Comparison of ENCODE assay signal across 8 cellular contexts in genomic region chr21:39348040-39348354, GRCh38. TPM values are rescaled to one million over a fixed set of nuclear protein-coding genes. Genes with fewer than 3 reads are reported as not detected.
DNase-seq lines count a peak whose midpoint lies in the region; ATAC-seq and TF ChIP-seq lines count a peak whose summit lies in the region.

No MANE protein-coding gene starts in this region.

- peaks cover 0 to 8% (median 7%) of the 10 kb centered on the region in 5 experiments for H3K9me3 Mint-ChIP-seq in brain

- peak; percentile 30 for DNase-seq in GM12864 (ENCODE audit: low read depth)
- DNase-seq in mesendoderm, result no peak
- no peak for DNase-seq in NCI-H69 (lab: John Stamatoyannopoulos, UW)
- no peak for DNase-seq in UCSD-AML1 (lab: John Stamatoyannopoulos, UW; ENCODE audit: unreplicated experiment)
- DNase-seq in NK-92 (lab: John Stamatoyannopoulos, UW; ENCODE audit: unreplicated experiment), result no peak

- no peak overlapping the region for H2BK15ac ChIP-seq in mesendoderm (replicated peaks; ENCODE audit: low read depth)

- peak overlapping the region; percentile 91 for H2BK120ac ChIP-seq in mesendoderm (ENCODE audit: low read depth, low read length)

- no peak overlapping the region for H2BK5ac ChIP-seq in mesendoderm (ENCODE audit: low read length)

- H3K9ac ChIP-seq in HUES48 (ENCODE audit: low read depth, low read length) (peak overlapping the region; percentile 95), mesendoderm (ENCODE audit: low read length) (peak overlapping the region; percentile 99)

- H3K4ac ChIP-seq in mesendoderm (ENCODE audit: low read depth, low read length), result peak overlapping the region; percentile 95

- H3K23ac ChIP-seq in mesendoderm (ENCODE audit: low read length), result peak overlapping the region; percentile 85

- H3K9me3 ChIP-seq in HUES48 (ENCODE audit: control insufficient read depth, insufficient read depth, low read length), result no peaks in the 10 kb centered on the region

- H3K27ac ChIP-seq in HUES48 (ENCODE audit: low read depth, low read length) (peak overlapping the region; percentile 98), mesendoderm (ENCODE audit: low read depth, low read length) (peak overlapping the region; percentile 100)

- H3K27me3 ChIP-seq in HUES48 (ENCODE audit: control insufficient read depth, insufficient read depth, low read length) (no peaks in the 10 kb centered on the region), mesendoderm (ENCODE audit: insufficient read depth, low read length, poor library complexity) (no peaks in the 10 kb centered on the region)

- H3K79me2 ChIP-seq in mesendoderm (ENCODE audit: control insufficient read depth, insufficient read depth, low read length), result peaks cover 28% of the 10 kb centered on the region

- no peak for ATAC-seq in HG02840 (IDR thresholded peaks at IDR 0.05; ENCODE audit: low FRiP score, unreplicated experiment)

- H4K5ac ChIP-seq in mesendoderm (ENCODE audit: low read length), result no peak overlapping the region

- no peak overlapping the region for H4K8ac ChIP-seq in mesendoderm (ENCODE audit: low read depth, low read length)

- H3K4me1 ChIP-seq in HUES48 (ENCODE audit: control insufficient read depth, insufficient read depth, low read length) (peaks cover 37% of the 10 kb centered on the region), mesendoderm (ENCODE audit: control insufficient read depth, low read depth, low read length) (peaks cover 6% of the 10 kb centered on the region)

- no CpG with 5 or more reads among the region's 11 CpGs for WGBS in mesendoderm (ENCODE audit: extremely low coverage, insufficient coverage, low lambda C conversion rate)

- H3K4me3 Mint-ChIP-seq in brain, result peak overlapping the region; percentile 85 to 93 (median 93)

- H3K4me3 ChIP-seq in GM12864 (ENCODE audit: low read depth, low read length) (peak overlapping the region; percentile 97), HUES48 (ENCODE audit: low read depth, low read length) (peak overlapping the region; percentile 97), mesendoderm (ENCODE audit: low read length) (peak overlapping the region; percentile 96)

- peak overlapping the region; percentile 99 for H3K18ac ChIP-seq in mesendoderm (ENCODE audit: low read length)

- H3K27ac Mint-ChIP-seq in brain, result peak overlapping the region; percentile 84 to 99 (median 97)

- peak overlapping the region; percentile 98 for H3K56ac ChIP-seq in mesendoderm (ENCODE audit: low read length)

- H3K36me3 ChIP-seq in HUES48 (ENCODE audit: control insufficient read depth, insufficient read depth, low read length) (peaks cover 50% of the 10 kb centered on the region), mesendoderm (ENCODE audit: control insufficient read depth, insufficient read depth, low read length) (peaks cover 7% of the 10 kb centered on the region)

- no peak overlapping the region for H2AK5ac ChIP-seq in mesendoderm (ENCODE audit: low read length)

- H3K79me1 ChIP-seq in mesendoderm (ENCODE audit: low read length), result peaks cover 6% of the 10 kb centered on the region

- no peak for TF ChIP-seq CTCF in GM12864 (IDR thresholded peaks at IDR 0.05; ENCODE audit: low read depth, low read length, missing control alignments)
- no peak for TF ChIP-seq CTCF in brain (conservative IDR thresholded peaks at IDR 0.05)

- peaks cover 45% of the 10 kb centered on the region for H3K36me3 Mint-ChIP-seq in brain

- H3K4me1 Mint-ChIP-seq in brain, result peaks cover 55% of the 10 kb centered on the region

- H3K27me3 Mint-ChIP-seq in brain, result peaks cover 9% of the 10 kb centered on the region

- H3K4me2 ChIP-seq in mesendoderm (ENCODE audit: low read length), result peak overlapping the region; percentile 66

RNA-seq across cellular contexts. Expression of gene HMGN1, which starts 0.9 kb away (rescaled TPM):
- polyA plus RNA-seq in brain (ENCODE audit: insufficient read depth, low read depth, low replicate concordance), result 161 TPM
- polyA plus RNA-seq in mesendoderm (2013, experiment 1 of 2), result 582 TPM
- 578 TPM for polyA plus RNA-seq in mesendoderm (2013, experiment 2 of 2)

RNA-seq across cellular contexts. Expression of gene BRWD1, which starts 34.6 kb away (rescaled TPM):
- polyA plus RNA-seq in brain (ENCODE audit: insufficient read depth, low read depth, low replicate concordance), result 19.7 TPM
- 8.4 TPM for polyA plus RNA-seq in mesendoderm (2013, experiment 1 of 2)
- 8.6 TPM for polyA plus RNA-seq in mesendoderm (2013, experiment 2 of 2)
